9 cellular contexts compared by ENCODE assay signal in the genomic region with DNA sequence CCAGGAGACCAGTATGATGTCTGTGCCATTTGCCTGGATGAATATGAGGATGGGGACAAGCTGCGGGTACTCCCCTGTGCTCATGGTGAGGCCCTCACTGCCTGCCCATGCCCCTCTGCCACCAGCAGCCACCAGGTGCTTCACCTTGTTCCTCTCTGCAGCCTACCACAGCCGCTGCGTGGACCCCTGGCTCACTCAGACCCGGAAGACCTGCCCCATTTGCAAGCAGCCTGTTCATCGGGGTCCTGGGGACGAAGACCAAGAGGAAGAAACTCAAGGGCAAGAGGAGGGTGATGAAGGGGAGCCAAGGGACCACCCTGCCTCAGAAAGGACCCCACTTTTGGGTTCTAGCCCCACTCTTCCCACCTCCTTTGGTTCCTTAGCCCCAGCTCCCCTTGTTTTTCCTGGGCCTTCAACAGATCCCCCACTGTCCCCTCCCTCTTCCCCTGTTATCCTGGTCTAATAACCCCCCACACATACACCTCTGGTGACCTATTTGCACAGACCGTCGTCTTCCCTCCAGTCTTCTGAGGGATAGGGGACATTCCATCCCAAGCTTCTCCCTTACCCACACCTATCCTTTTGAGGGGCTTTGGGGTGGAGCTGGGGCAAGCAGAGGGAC. TPM values are rescaled to one million over a fixed set of nuclear protein-coding genes. Genes with fewer than 3 reads are reported as not detected.
DNase-seq lines count a peak whose midpoint lies in the region; FAIRE-seq and TF ChIP-seq lines count a peak whose summit lies in the region.
"Had no signal": no experiment of that assay in that cellular context is flagged by ENCODE, and none has a peak within 500 bp of the region (broad histone marks: within the 10 kb centered on the region; RNA-seq: fewer than 3 reads in every experiment).

No MANE protein-coding gene starts in this region.

- peaks cover 13 to 31% of the 10 kb centered on the region in 2 donors for H3K4me1 ChIP-seq in kidney (ENCODE audit: control insufficient read depth in 1 of 2, insufficient read depth in 1 of 2, low read depth in 1 of 2, low read length in 2 of 2)

- no peaks in the 10 kb centered on the region for H3K9me3 Mint-ChIP-seq in T-helper 1 cell treated with Interleukin-12 subunit alpha and Interleukin-12 subunit beta and Interleukin-4 antibody, amounts not matched to agents 30 μg/mL and 1 μg/mL, for 36 hours

- H3K4me1 Mint-ChIP-seq in T-helper 1 cell treated with Interleukin-12 subunit alpha and Interleukin-12 subunit beta and Interleukin-4 antibody, amounts not matched to agents 30 μg/mL and 1 μg/mL, for 36 hours (ENCODE audit: low read depth) = peaks cover 42% of the 10 kb centered on the region

- no peak for DNase-seq in T-helper 1 cell
- DNase-seq in activated T-cell treated with anti-CD3 and anti-CD28 coated beads, Interleukin-2, amount 50 U/mL, for 48 hours = peak; percentile 69 to 71
- no peak for DNase-seq in kidney
- no peak for DNase-seq in substantia nigra (lab: John Stamatoyannopoulos, UW)
- no peak for DNase-seq in NCI-H1694 (lab: John Stamatoyannopoulos, UW)
- DNase-seq in GOT3 (lab: John Stamatoyannopoulos, UW) = no peak
- DNase-seq in midbrain (lab: John Stamatoyannopoulos, UW) = no peak

- no peaks in the 10 kb centered on the region for H3K9me3 ChIP-seq in kidney (ENCODE audit: control insufficient read depth in 1 of 2, low read length in 2 of 2)

- no peak for TF ChIP-seq CTCF in kidney (IDR thresholded peaks at IDR 0.05; ENCODE audit: borderline replicate concordance, extremely low read depth, insufficient read depth)

- H3K27me3 Mint-ChIP-seq in T-helper 1 cell treated with Interleukin-12 subunit alpha and Interleukin-12 subunit beta and Interleukin-4 antibody, amounts not matched to agents 30 μg/mL and 1 μg/mL, for 36 hours (ENCODE audit: low read depth) = no peaks in the 10 kb centered on the region

- peaks cover 21 to 30% of the 10 kb centered on the region in 2 donors for H3K36me3 ChIP-seq in kidney (ENCODE audit: control insufficient read depth in 1 of 2, insufficient read depth in 2 of 2, low read length in 2 of 2)

- peak overlapping the region; percentile 30 to 49 for H3K27ac ChIP-seq in kidney (ENCODE audit: low read depth in 2 of 2, low read length in 2 of 2)
- H3K27ac ChIP-seq in substantia nigra (ENCODE audit: low read depth, low read length, poor library complexity, severe bottlenecking) = peak overlapping the region; percentile 7

- H3K36me3 Mint-ChIP-seq in T-helper 1 cell treated with Interleukin-12 subunit alpha and Interleukin-12 subunit beta and Interleukin-4 antibody, amounts not matched to agents 30 μg/mL and 1 μg/mL, for 36 hours (ENCODE audit: low read depth) = peaks cover 65% of the 10 kb centered on the region

- H3K4me3 Mint-ChIP-seq in T-helper 1 cell treated with Interleukin-12 subunit alpha and Interleukin-12 subunit beta and Interleukin-4 antibody, amounts not matched to agents 30 μg/mL and 1 μg/mL, for 36 hours = peak overlapping the region; percentile 90

- FAIRE-seq in kidney (lab: Jason Lieb, UNC) = no peak
- FAIRE-seq: A204.1 had no signal

- no peak overlapping the region for H3K9ac ChIP-seq in kidney (ENCODE audit: low read length in 2 of 2)

- peak overlapping the region; percentile 95 for H3K27ac Mint-ChIP-seq in T-helper 1 cell treated with Interleukin-12 subunit alpha and Interleukin-12 subunit beta and Interleukin-4 antibody, amounts not matched to agents 30 μg/mL and 1 μg/mL, for 36 hours

- intact Hi-C loops in kidney (cut with DNase I) = no loop called here

- H3K4me3 ChIP-seq in kidney (ENCODE audit: low read length in 2 of 2) = no peak overlapping the region

RNA-seq across cellular contexts. Expression of gene PFN1, which starts 3.7 kb away (rescaled TPM):
- 496 TPM for total RNA-seq in kidney
- 614 TPM for polyA plus RNA-seq in kidney (ENCODE audit: insufficient read depth, low read depth, low replicate concordance)

RNA-seq across cellular contexts. Expression of gene RNF167, which starts 4.6 kb away (rescaled TPM):
- 95.0 TPM for total RNA-seq in kidney
- 188 TPM for polyA plus RNA-seq in kidney (ENCODE audit: insufficient read depth, low read depth, low replicate concordance)

RNA-seq across cellular contexts. Expression of gene SLC25A11, which starts 4.8 kb away (rescaled TPM):
- 60.0 TPM for total RNA-seq in kidney
- polyA plus RNA-seq in kidney (ENCODE audit: insufficient read depth, low read depth, low replicate concordance) = 173 TPM

RNA-seq across cellular contexts. Expression of gene ENO3, which starts 6.3 kb away (rescaled TPM):
- total RNA-seq in kidney = 6.9 TPM
- 17.8 TPM for polyA plus RNA-seq in kidney (ENCODE audit: insufficient read depth, low read depth, low replicate concordance)

RNA-seq across cellular contexts. Expression of gene GP1BA, which starts 12.6 kb away (rescaled TPM):
- total RNA-seq in kidney = not detected
- not detected for polyA plus RNA-seq in kidney (ENCODE audit: insufficient read depth, low read depth, low replicate concordance)

Comparison
In these comparisons a context has a peak if more than half of its experiments do, and no peak if none do; other contexts are left out.
1. DNase-seq: peak in activated T-cell treated with anti-CD3 and anti-CD28 coated beads, Interleukin-2, amount 50 U/mL, for 48 hours (2 of 2); none in T-helper 1 cell (0 of 5), kidney (single experiment), substantia nigra (0 of 49), NCI-H1694 (single experiment), GOT3 (single experiment) and midbrain (single experiment).